In the genomic region with DNA sequence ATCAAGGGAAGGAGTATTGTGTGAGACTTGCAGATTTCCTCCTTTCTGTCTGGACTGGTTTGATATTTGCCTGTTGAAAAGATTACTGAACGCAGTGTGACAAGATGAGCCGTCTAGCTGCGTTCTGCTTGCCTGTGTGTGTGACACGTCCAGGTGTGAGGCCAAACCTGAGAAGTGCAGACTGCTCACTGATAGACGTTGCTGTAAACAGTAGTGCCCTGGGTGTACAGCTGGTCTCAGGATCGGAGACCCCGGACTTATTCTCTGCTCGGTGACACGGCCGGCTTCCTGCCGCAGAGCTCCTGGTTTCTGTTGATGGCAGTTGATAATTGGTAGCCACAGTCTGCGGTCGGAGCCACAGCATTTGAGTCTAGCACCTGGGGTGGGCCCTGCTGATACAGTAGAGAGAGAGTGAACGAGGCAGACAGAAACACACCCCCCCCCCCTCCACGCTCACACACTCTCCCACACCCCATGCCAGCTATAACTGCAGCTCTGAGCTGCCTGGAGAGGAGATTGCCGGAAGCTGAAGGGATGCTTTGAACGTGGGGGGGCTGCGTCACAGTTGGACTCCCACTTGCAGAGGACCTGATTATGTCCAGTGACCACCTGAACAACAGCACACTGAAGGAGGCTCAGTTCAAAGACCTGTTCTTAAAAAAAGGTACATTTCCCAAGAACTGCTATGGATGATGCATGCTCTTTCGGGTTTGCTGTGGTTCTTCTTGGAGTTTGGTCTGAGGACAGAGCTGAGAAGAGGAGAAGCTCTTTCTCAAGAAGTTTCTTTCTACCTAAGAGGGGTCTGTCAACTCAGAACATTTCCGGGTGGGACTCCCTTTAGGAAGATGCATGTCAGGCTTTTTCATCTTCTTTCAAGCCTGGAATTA, we compare ENCODE assay signal across 1 cellular context.
TF ChIP-seq lines count a peak whose summit lies in the region.

No MANE protein-coding gene starts in this region.

TF ChIP-seq in WTC11, 78 proteins besides CTCF, POLR2A, EP300 and RAD21 (continued from another document):
- TF ChIP-seq, protein P1, sequence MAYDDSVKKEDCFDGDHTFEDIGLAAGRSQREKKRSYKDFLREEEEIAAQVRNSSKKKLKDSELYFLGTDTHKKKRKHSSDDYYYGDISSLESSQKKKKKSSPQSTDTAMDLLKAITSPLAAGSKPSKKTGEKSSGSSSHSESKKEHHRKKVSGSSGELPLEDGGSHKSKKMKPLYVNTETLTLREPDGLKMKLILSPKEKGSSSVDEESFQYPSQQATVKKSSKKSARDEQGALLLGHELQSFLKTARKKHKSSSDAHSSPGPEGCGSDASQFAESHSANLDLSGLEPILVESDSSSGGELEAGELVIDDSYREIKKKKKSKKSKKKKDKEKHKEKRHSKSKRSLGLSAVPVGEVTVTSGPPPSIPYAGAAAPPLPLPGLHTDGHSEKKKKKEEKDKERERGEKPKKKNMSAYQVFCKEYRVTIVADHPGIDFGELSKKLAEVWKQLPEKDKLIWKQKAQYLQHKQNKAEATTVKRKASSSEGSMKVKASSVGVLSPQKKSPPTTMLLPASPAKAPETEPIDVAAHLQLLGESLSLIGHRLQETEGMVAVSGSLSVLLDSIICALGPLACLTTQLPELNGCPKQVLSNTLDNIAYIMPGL (CRISPR knock-in tag; IDR thresholded peaks at IDR 0.05) = no peak
- TF ChIP-seq, protein P2, sequence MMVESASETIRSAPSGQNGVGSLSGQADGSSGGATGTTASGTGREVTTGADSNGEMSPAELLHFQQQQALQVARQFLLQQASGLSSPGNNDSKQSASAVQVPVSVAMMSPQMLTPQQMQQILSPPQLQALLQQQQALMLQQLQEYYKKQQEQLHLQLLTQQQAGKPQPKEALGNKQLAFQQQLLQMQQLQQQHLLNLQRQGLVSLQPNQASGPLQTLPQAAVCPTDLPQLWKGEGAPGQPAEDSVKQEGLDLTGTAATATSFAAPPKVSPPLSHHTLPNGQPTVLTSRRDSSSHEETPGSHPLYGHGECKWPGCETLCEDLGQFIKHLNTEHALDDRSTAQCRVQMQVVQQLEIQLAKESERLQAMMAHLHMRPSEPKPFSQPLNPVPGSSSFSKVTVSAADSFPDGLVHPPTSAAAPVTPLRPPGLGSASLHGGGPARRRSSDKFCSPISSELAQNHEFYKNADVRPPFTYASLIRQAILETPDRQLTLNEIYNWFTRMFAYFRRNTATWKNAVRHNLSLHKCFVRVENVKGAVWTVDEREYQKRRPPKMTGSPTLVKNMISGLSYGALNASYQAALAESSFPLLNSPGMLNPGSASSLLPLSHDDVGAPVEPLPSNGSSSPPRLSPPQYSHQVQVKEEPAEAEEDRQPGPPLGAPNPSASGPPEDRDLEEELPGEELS (CRISPR knock-in tag; IDR thresholded peaks at IDR 0.05) = no peak
- TF ChIP-seq SMAD4 (CRISPR knock-in tag; IDR thresholded peaks at IDR 0.05) (no peak), FOXK1 (CRISPR knock-in tag; IDR thresholded peaks at IDR 0.05) (no peak), NR3C1 (CRISPR knock-in tag; conservative IDR thresholded peaks at IDR 0.05; ENCODE audit: low read depth) (no peak), RELA (CRISPR knock-in tag; IDR thresholded peaks at IDR 0.05; ENCODE audit: borderline replicate concordance) (no peak)
- TF ChIP-seq, protein P3, sequence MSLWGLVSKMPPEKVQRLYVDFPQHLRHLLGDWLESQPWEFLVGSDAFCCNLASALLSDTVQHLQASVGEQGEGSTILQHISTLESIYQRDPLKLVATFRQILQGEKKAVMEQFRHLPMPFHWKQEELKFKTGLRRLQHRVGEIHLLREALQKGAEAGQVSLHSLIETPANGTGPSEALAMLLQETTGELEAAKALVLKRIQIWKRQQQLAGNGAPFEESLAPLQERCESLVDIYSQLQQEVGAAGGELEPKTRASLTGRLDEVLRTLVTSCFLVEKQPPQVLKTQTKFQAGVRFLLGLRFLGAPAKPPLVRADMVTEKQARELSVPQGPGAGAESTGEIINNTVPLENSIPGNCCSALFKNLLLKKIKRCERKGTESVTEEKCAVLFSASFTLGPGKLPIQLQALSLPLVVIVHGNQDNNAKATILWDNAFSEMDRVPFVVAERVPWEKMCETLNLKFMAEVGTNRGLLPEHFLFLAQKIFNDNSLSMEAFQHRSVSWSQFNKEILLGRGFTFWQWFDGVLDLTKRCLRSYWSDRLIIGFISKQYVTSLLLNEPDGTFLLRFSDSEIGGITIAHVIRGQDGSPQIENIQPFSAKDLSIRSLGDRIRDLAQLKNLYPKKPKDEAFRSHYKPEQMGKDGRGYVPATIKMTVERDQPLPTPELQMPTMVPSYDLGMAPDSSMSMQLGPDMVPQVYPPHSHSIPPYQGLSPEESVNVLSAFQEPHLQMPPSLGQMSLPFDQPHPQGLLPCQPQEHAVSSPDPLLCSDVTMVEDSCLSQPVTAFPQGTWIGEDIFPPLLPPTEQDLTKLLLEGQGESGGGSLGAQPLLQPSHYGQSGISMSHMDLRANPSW (CRISPR knock-in tag; conservative IDR thresholded peaks at IDR 0.05; ENCODE audit: low read depth) = no peak
- TF ChIP-seq, protein P4, sequence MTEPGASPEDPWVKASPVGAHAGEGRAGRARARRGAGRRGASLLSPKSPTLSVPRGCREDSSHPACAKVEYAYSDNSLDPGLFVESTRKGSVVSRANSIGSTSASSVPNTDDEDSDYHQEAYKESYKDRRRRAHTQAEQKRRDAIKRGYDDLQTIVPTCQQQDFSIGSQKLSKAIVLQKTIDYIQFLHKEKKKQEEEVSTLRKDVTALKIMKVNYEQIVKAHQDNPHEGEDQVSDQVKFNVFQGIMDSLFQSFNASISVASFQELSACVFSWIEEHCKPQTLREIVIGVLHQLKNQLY (CRISPR knock-in tag; IDR thresholded peaks at IDR 0.05) = no peak
- TF ChIP-seq, protein P5, sequence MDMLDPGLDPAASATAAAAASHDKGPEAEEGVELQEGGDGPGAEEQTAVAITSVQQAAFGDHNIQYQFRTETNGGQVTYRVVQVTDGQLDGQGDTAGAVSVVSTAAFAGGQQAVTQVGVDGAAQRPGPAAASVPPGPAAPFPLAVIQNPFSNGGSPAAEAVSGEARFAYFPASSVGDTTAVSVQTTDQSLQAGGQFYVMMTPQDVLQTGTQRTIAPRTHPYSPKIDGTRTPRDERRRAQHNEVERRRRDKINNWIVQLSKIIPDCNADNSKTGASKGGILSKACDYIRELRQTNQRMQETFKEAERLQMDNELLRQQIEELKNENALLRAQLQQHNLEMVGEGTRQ (CRISPR knock-in tag; IDR thresholded peaks at IDR 0.05) = no peak
